ENCODE assay signal across 13 cellular contexts in the genomic region with DNA sequence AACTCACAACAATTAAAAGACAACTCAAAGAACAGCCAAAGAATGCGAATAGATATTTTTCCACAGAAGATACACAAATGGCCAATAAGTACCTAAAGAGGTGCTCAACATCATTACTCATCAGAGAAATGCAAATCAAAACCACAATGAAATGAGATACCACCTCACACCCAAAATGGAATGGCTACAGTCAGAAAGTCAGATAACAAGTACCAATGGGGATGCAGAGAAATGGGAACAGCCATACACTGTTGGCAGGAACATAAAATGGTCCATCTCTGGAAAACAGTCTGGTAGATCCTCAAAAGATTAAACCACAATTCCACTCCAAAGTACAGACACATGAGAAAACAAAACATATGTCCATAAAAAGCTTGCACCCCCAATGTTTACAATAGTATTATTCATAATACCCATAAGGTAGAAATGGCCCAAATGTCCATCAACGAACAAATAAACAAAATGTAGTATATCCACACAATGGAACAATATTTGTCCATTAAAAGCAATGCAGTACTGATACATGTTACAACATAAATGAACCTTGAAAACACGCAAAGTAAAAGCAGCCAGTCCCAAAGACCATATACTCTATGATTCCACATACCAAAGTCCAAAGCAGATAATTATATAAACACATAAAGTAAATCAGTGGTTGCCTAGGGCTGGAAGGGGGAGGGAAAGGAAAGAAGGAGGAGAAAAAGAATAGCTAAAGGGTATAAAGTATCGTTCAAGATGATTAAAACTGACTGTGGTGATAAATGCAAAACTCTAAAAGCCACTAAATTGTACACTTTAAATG. TPM values are rescaled to one million over a fixed set of nuclear protein-coding genes. Genes with fewer than 3 reads are reported as not detected.
DNase-seq lines count a peak whose midpoint lies in the region; ATAC-seq and TF ChIP-seq lines count a peak whose summit lies in the region.
"Had no signal": no experiment of that assay in that cellular context is flagged by ENCODE, and none has a peak within 500 bp of the region (broad histone marks: within the 10 kb centered on the region; RNA-seq: fewer than 3 reads in every experiment).

No MANE protein-coding gene starts in this region.

- H3K9ac ChIP-seq in PC-3 (ENCODE audit: low read length): no peak overlapping the region

- no peaks in the 10 kb centered on the region for H3K9me2 ChIP-seq in PC-3 (replicated peaks; ENCODE audit: low read length)

- peaks cover 2% of the 10 kb centered on the region for H3K9me3 Mint-ChIP-seq in CD4-positive, alpha-beta T cell
- H3K9me3 Mint-ChIP-seq: HFFc6 had no signal

- H3K27ac Mint-ChIP-seq in CD4-positive, alpha-beta T cell: no peak overlapping the region
- H3K27ac Mint-ChIP-seq: HFFc6 had no signal

- H3K4me1 Mint-ChIP-seq in CD4-positive, alpha-beta T cell (ENCODE audit: low read depth): peaks cover 73% of the 10 kb centered on the region

- H3K27me3 Mint-ChIP-seq in CD4-positive, alpha-beta T cell: no peaks in the 10 kb centered on the region

- H3F3A ChIP-seq in PC-3 (ENCODE audit: low read length, unreplicated experiment): no peaks in the 10 kb centered on the region

- H2AFZ ChIP-seq in PC-3 (ENCODE audit: low read length): no peak overlapping the region

- POLR2A ChIA-PET in CD4-positive, alpha-beta T cell (lab: Charles Lee): no interaction called here
- POLR2A ChIA-PET in PC-3 (lab: Charles Lee; ENCODE audit: unreplicated experiment): interaction anchor here (0.6 kb wide), 1 partner anchor 112 kb away, joined by 4 read pairs; no protein-coding TSS in a partner anchor

- no peak for DNase-seq in CD4-positive, alpha-beta T cell
- DNase-seq in PC-3 (peak; percentile 19), iris pigment epithelial cell (ENCODE audit: low read depth) (peak; percentile 43), coronary artery (ENCODE audit: low spot score) (no peak), kidney glomerular epithelial cell (lab: John Stamatoyannopoulos, UW) (no peak)
- DNase-seq: activated gamma-delta T cell, foreskin melanocyte, HFFc6, NCI-H510A had no signal

- peak overlapping the region; percentile 28 for H3K4me3 Mint-ChIP-seq in CD4-positive, alpha-beta T cell
- H3K4me3 Mint-ChIP-seq: HFFc6 had no signal

- peaks cover 14% of the 10 kb centered on the region for H3K36me3 Mint-ChIP-seq in CD4-positive, alpha-beta T cell (ENCODE audit: low read depth)

- no peaks in the 10 kb centered on the region for H3K9me3 ChIP-seq in CD4-positive, alpha-beta T cell (ENCODE audit: control insufficient read depth, low read length)
- no peaks in the 10 kb centered on the region for H3K9me3 ChIP-seq in PC-3 (ENCODE audit: low read length)

- H3K27ac ChIP-seq in CD4-positive, alpha-beta T cell (ENCODE audit: low read depth, low read length): no peak overlapping the region
- H3K27ac ChIP-seq in PC-3 (ENCODE audit: low read length) (no peak overlapping the region), coronary artery (no peak overlapping the region)
- H3K27ac ChIP-seq: C4-2B had no signal

- H3K27me3 ChIP-seq in CD4-positive, alpha-beta T cell (ENCODE audit: control insufficient read depth, insufficient read depth, low read length): no peaks in the 10 kb centered on the region
- H3K27me3 ChIP-seq in PC-3 (ENCODE audit: low read length): no peaks in the 10 kb centered on the region

- no peak for ATAC-seq in CD4-positive, alpha-beta T cell (ENCODE audit: poor library complexity)
- ATAC-seq in GM18867 (IDR thresholded peaks at IDR 0.05; ENCODE audit: unreplicated experiment): peak; percentile 52
- peak; percentile 37 for ATAC-seq in PC-3
- no peak for ATAC-seq in HG03571 (IDR thresholded peaks at IDR 0.05; ENCODE audit: unreplicated experiment)
- no peak for ATAC-seq in GM21360 (IDR thresholded peaks at IDR 0.05; ENCODE audit: unreplicated experiment)

- no peak overlapping the region for H3K4me2 ChIP-seq in PC-3 (ENCODE audit: low read length)

- no peak for TF ChIP-seq CTCF in CD4-positive, alpha-beta T cell (IDR thresholded peaks at IDR 0.05)
- TF ChIP-seq CTCF in PC-3 (conservative IDR thresholded peaks at IDR 0.05; ENCODE audit: low read depth, low read length) (no peak), coronary artery (IDR thresholded peaks at IDR 0.05) (no peak)

- H3K4me1 ChIP-seq in PC-3 (ENCODE audit: insufficient read depth, low read length): peaks cover 8% of the 10 kb centered on the region; the same call in 1 of the 2 replicates

- no peaks in the 10 kb centered on the region for H3K36me3 ChIP-seq in PC-3 (ENCODE audit: low read depth, low read length)

- peaks cover 49% of the 10 kb centered on the region for H4K20me1 ChIP-seq in PC-3 (ENCODE audit: low read length)

- H3K4me3 ChIP-seq in PC-3 (ENCODE audit: low read length) (no peak overlapping the region), coronary artery (no peak overlapping the region)

- intact Hi-C loops in CD4-positive, alpha-beta T cell (cut with DNase I, micrococcal nuclease): no loop called here
- intact Hi-C loops in PC-3 (cut with micrococcal nuclease): no loop called here

- peaks cover 96% of the 10 kb centered on the region for H3K79me2 ChIP-seq in PC-3 (ENCODE audit: low read length)

- BruUV-seq in PC-3 (replicated peaks; lab: Mats Ljungman, UMichigan): no TSS peak

- CTCF ChIA-PET in CD4-positive, alpha-beta T cell (lab: Charles Lee): no interaction called here
- CTCF ChIA-PET in PC-3 (lab: Charles Lee): no interaction called here

RNA-seq across cellular contexts. Expression of a gene that starts 19.6 kb away (rescaled TPM):
- total RNA-seq in CD4-positive, alpha-beta T cell: 10 to 100 TPM; 56.9 to 58.8 TPM
- total RNA-seq in PC-3 (2014; rRNA removed): 24.2 and 28.7 TPM in 2 replicates

Comparison
In these comparisons a context has a peak if more than half of its experiments do, and no peak if none do; other contexts are left out.
1. ATAC-seq: peak in GM18867 (single experiment) and PC-3 (single experiment); none in CD4-positive, alpha-beta T cell (single experiment), HG03571 (single experiment) and GM21360 (single experiment).
2. DNase-seq: peak in PC-3 (single experiment) and iris pigment epithelial cell (single experiment); none in CD4-positive, alpha-beta T cell (0 of 10), coronary artery (single experiment) and kidney glomerular epithelial cell (single experiment).